ENCODE assay signal across 24 cellular contexts in the genomic region with DNA sequence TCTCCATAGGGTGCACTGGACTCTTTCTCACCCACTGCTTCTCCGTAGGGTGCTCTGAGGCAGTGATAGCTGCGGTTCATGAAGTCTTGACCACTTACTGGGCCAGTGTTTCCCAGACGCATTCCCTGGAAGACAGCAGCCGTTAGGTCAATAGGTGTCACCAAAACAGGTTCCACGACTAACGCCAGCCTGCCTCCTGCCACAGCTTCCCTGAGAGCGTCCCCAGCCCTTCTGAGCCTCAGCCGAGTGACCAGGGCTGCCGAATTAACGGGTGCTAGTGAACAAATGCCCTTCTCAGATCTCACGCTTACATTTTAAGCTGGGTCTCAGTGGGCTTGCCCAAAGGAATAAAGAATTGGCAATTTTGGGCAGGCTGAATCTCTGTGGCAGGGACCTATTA.
"Had no signal": no experiment of that assay in that cellular context is flagged by ENCODE, and none has a peak within 500 bp of the region (broad histone marks: within the 10 kb centered on the region; RNA-seq: fewer than 3 reads in every experiment).

No MANE protein-coding gene starts in this region.

- H3K36me3 Mint-ChIP-seq: activated naive CD8-positive, alpha-beta T cell treated with anti-CD3 and anti-CD28 coated beads, Interleukin-2, amount 10 ng/mL, durations not matched to agents 7 days and 5 days had no signal

- H3K9me3 Mint-ChIP-seq: activated naive CD8-positive, alpha-beta T cell treated with anti-CD3 and anti-CD28 coated beads, Interleukin-2, amount 10 ng/mL, durations not matched to agents 7 days and 5 days; T-helper 2 cell treated with Interferon-gamma antibody and Interleukin-4, amounts not matched to agents 5 μg/mL and 100 μg/mL, for 36 hours; WTC11 had no signal

- H3K9me3 ChIP-seq: adrenal gland, body of pancreas had no signal

- H3K4me1 ChIP-seq: adrenal gland, body of pancreas had no signal

- ATAC-seq: activated CD8-positive, alpha-beta T cell treated with anti-CD3 and anti-CD28 coated beads, Interleukin-2, amount 10 ng/mL, durations not matched to agents 7 days and 5 days; body of pancreas; Panc1; WTC11 had no signal

- H3K27ac Mint-ChIP-seq: activated CD8-positive, alpha-beta T cell treated with anti-CD3 and anti-CD28 coated beads, Interleukin-2, amount 10 ng/mL, durations not matched to agents 7 days and 5 days; T-helper 2 cell treated with Interferon-gamma antibody and Interleukin-4, amounts not matched to agents 5 μg/mL and 100 μg/mL, for 36 hours; WTC11 had no signal

- H3K4me3 Mint-ChIP-seq: activated CD8-positive, alpha-beta T cell treated with anti-CD3 and anti-CD28 coated beads, Interleukin-2, amount 10 ng/mL, durations not matched to agents 7 days and 5 days; activated naive CD8-positive, alpha-beta T cell treated with anti-CD3 and anti-CD28 coated beads, Interleukin-2, amount 10 ng/mL, durations not matched to agents 7 days and 5 days; T-helper 2 cell treated with Interferon-gamma antibody and Interleukin-4, amounts not matched to agents 5 μg/mL and 100 μg/mL, for 36 hours; WTC11 had no signal

- H3K36me3 ChIP-seq: adrenal gland had no signal

- H3K4me3 ChIP-seq: adrenal gland, body of pancreas, K562, SK-N-MC had no signal

- DNase-seq: activated CD4-positive, alpha-beta T cell treated with anti-CD3 and anti-CD28 coated beads for 48 hours; activated CD4-positive, alpha-beta T cell treated with anti-CD3 and anti-CD28 coated beads, Interleukin-2, amount 50 U/mL, for 4 hours; activated CD4-positive, CD25-positive, alpha-beta regulatory T cell treated with anti-CD3 and anti-CD28 coated beads, Interleukin-2, amount 50 U/mL, for 72 hours; activated CD8-positive, alpha-beta memory T cell treated with anti-CD3 and anti-CD28 coated beads, Interleukin-2, amount 50 U/mL, for 48 hours; activated CD8-positive, alpha-beta T cell treated with anti-CD3 and anti-CD28 coated beads, Interleukin-2, amount 10 ng/mL, durations not matched to agents 7 days and 5 days; activated naive CD4-positive, alpha-beta T cell treated with anti-CD3 and anti-CD28 coated beads, Interleukin-2, amount 50 U/mL, for 16 hours; activated naive CD8-positive, alpha-beta T cell treated with anti-CD3 and anti-CD28 coated beads, Interleukin-2, amount 10 ng/mL, durations not matched to agents 7 days and 5 days; activated T-cell treated with anti-CD3 and anti-CD28 coated beads, Interleukin-2, amount 50 U/mL, for 1 hour; adrenal gland; aorta; central memory CD4-positive, alpha-beta T cell; Karpas-422; NCI-H1048; NCI-H1930; NCI-H2107; NCI-H226; NK-92 treated with Interleukin-12 subunit alpha and Interleukin-12 subunit beta, amount 100 ng/mL, for 24 hours; OCI-M1 had no signal

- H3K27ac ChIP-seq: adrenal gland, body of pancreas, SK-N-MC had no signal

- H3K27me3 ChIP-seq: adrenal gland, body of pancreas had no signal
